In genomic region chr5:95942414-95942813, GRCh38 we compare ENCODE assay signal across 1 cellular context.
TF ChIP-seq lines count a peak whose summit lies in the region.

No MANE protein-coding gene starts in this region.

TF ChIP-seq in K562, 482 proteins besides CTCF, POLR2A, EP300 and RAD21 (continued from another document):
- TF ChIP-seq, protein P1, sequence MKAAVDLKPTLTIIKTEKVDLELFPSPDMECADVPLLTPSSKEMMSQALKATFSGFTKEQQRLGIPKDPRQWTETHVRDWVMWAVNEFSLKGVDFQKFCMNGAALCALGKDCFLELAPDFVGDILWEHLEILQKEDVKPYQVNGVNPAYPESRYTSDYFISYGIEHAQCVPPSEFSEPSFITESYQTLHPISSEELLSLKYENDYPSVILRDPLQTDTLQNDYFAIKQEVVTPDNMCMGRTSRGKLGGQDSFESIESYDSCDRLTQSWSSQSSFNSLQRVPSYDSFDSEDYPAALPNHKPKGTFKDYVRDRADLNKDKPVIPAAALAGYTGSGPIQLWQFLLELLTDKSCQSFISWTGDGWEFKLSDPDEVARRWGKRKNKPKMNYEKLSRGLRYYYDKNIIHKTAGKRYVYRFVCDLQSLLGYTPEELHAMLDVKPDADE (conservative IDR thresholded peaks at IDR 0.05; ENCODE audit: control insufficient read depth, low read depth, low read length) = no peak
- TF ChIP-seq, protein P2, sequence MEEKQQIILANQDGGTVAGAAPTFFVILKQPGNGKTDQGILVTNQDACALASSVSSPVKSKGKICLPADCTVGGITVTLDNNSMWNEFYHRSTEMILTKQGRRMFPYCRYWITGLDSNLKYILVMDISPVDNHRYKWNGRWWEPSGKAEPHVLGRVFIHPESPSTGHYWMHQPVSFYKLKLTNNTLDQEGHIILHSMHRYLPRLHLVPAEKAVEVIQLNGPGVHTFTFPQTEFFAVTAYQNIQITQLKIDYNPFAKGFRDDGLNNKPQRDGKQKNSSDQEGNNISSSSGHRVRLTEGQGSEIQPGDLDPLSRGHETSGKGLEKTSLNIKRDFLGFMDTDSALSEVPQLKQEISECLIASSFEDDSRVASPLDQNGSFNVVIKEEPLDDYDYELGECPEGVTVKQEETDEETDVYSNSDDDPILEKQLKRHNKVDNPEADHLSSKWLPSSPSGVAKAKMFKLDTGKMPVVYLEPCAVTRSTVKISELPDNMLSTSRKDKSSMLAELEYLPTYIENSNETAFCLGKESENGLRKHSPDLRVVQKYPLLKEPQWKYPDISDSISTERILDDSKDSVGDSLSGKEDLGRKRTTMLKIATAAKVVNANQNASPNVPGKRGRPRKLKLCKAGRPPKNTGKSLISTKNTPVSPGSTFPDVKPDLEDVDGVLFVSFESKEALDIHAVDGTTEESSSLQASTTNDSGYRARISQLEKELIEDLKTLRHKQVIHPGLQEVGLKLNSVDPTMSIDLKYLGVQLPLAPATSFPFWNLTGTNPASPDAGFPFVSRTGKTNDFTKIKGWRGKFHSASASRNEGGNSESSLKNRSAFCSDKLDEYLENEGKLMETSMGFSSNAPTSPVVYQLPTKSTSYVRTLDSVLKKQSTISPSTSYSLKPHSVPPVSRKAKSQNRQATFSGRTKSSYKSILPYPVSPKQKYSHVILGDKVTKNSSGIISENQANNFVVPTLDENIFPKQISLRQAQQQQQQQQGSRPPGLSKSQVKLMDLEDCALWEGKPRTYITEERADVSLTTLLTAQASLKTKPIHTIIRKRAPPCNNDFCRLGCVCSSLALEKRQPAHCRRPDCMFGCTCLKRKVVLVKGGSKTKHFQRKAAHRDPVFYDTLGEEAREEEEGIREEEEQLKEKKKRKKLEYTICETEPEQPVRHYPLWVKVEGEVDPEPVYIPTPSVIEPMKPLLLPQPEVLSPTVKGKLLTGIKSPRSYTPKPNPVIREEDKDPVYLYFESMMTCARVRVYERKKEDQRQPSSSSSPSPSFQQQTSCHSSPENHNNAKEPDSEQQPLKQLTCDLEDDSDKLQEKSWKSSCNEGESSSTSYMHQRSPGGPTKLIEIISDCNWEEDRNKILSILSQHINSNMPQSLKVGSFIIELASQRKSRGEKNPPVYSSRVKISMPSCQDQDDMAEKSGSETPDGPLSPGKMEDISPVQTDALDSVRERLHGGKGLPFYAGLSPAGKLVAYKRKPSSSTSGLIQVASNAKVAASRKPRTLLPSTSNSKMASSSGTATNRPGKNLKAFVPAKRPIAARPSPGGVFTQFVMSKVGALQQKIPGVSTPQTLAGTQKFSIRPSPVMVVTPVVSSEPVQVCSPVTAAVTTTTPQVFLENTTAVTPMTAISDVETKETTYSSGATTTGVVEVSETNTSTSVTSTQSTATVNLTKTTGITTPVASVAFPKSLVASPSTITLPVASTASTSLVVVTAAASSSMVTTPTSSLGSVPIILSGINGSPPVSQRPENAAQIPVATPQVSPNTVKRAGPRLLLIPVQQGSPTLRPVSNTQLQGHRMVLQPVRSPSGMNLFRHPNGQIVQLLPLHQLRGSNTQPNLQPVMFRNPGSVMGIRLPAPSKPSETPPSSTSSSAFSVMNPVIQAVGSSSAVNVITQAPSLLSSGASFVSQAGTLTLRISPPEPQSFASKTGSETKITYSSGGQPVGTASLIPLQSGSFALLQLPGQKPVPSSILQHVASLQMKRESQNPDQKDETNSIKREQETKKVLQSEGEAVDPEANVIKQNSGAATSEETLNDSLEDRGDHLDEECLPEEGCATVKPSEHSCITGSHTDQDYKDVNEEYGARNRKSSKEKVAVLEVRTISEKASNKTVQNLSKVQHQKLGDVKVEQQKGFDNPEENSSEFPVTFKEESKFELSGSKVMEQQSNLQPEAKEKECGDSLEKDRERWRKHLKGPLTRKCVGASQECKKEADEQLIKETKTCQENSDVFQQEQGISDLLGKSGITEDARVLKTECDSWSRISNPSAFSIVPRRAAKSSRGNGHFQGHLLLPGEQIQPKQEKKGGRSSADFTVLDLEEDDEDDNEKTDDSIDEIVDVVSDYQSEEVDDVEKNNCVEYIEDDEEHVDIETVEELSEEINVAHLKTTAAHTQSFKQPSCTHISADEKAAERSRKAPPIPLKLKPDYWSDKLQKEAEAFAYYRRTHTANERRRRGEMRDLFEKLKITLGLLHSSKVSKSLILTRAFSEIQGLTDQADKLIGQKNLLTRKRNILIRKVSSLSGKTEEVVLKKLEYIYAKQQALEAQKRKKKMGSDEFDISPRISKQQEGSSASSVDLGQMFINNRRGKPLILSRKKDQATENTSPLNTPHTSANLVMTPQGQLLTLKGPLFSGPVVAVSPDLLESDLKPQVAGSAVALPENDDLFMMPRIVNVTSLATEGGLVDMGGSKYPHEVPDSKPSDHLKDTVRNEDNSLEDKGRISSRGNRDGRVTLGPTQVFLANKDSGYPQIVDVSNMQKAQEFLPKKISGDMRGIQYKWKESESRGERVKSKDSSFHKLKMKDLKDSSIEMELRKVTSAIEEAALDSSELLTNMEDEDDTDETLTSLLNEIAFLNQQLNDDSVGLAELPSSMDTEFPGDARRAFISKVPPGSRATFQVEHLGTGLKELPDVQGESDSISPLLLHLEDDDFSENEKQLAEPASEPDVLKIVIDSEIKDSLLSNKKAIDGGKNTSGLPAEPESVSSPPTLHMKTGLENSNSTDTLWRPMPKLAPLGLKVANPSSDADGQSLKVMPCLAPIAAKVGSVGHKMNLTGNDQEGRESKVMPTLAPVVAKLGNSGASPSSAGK (IDR thresholded peaks at IDR 0.05) = no peak
- TF ChIP-seq NR3C1 (CRISPR knock-in tag; IDR thresholded peaks at IDR 0.05) (no peak), MAFG (tag; conservative IDR thresholded peaks at IDR 0.05) (peak; percentile 90), MAFK (IDR thresholded peaks at IDR 0.05; ENCODE audit: low read length) (peak; percentile 97), SMAD2 (IDR thresholded peaks at IDR 0.05; ENCODE audit: low read depth, low read length) (no peak), ZNF316 (IDR thresholded peaks at IDR 0.05) (peak; percentile 98), ZNF282 (CRISPR knock-in tag; IDR thresholded peaks at IDR 0.05) (no peak), ARID1B (IDR thresholded peaks at IDR 0.05) (no peak), ZKSCAN1 (IDR thresholded peaks at IDR 0.05; ENCODE audit: low read depth, low read length) (no peak), MAFF (IDR thresholded peaks at IDR 0.05; ENCODE audit: low read length) (peak; percentile 95), C11orf30 (IDR thresholded peaks at IDR 0.05; ENCODE audit: low read depth) (peak; percentile 94), POLR2AphosphoS5 (IDR thresholded peaks at IDR 0.05; ENCODE audit: control insufficient read depth, insufficient read depth, low read depth, low read length) (no peak), CHCHD3 (CRISPR knock-in tag; IDR thresholded peaks at IDR 0.05) (no peak), HDAC2 (IDR thresholded peaks at IDR 0.05) (no peak)
- TF ChIP-seq, protein P3, sequence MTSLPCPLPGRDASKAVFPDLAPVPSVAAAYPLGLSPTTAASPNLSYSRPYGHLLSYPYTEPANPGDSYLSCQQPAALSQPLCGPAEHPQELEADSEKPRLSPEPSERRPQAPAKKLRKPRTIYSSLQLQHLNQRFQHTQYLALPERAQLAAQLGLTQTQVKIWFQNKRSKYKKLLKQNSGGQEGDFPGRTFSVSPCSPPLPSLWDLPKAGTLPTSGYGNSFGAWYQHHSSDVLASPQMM (CRISPR knock-in tag; IDR thresholded peaks at IDR 0.05) = no peak
